12 cellular contexts compared by ENCODE assay signal in genomic region chr4:160143574-160143973, GRCh38.
"Had no signal": no experiment of that assay in that cellular context is flagged by ENCODE, and none has a peak within 500 bp of the region (broad histone marks: within the 10 kb centered on the region; RNA-seq: fewer than 3 reads in every experiment).

No MANE protein-coding gene starts in this region.

- H3K4me3 ChIP-seq: suprapubic skin had no signal

- H3K27ac Mint-ChIP-seq: activated CD4-positive, alpha-beta T cell treated with anti-CD3 and anti-CD28 coated beads for 36 hours; activated naive CD8-positive, alpha-beta T cell; nephron progenitor cell; stimulated activated naive CD8-positive, alpha-beta T cell treated with anti-CD3 and anti-CD28 coated beads, Interleukin-15, Interleukin-2, amounts not matched to agents 100 ng/mL and 50 ng/mL, for 24 hours had no signal

- H3K27me3 ChIP-seq: suprapubic skin had no signal

- H3K9me3 Mint-ChIP-seq: nephron progenitor cell had no signal

- ATAC-seq: activated CD4-positive, alpha-beta T cell treated with anti-CD3 and anti-CD28 coated beads for 36 hours; esophagus mucosa had no signal

- DNase-seq: activated CD4-positive, alpha-beta T cell treated with anti-CD3 and anti-CD28 coated beads for 36 hours; activated CD4-positive, alpha-beta T cell treated with anti-CD3 and anti-CD28 coated beads, Interleukin-2, amount 50 U/mL, for 48 hours; cortex of kidney; mesendoderm; nephron progenitor cell; nucleus accumbens; stimulated activated CD4-positive, alpha-beta T cell treated with anti-CD3 and anti-CD28 coated beads, Interleukin-2, amount 100 ng/mL, for 24 hours; trophoblast cell had no signal

- H3K36me3 ChIP-seq: suprapubic skin had no signal

- H3K4me1 ChIP-seq: suprapubic skin had no signal

- H3K27ac ChIP-seq: suprapubic skin had no signal

- H3K27me3 Mint-ChIP-seq: activated CD4-positive, alpha-beta T cell treated with anti-CD3 and anti-CD28 coated beads for 36 hours; activated naive CD8-positive, alpha-beta T cell; stimulated activated naive CD8-positive, alpha-beta T cell treated with anti-CD3 and anti-CD28 coated beads, Interleukin-15, Interleukin-2, amounts not matched to agents 100 ng/mL and 50 ng/mL, for 24 hours had no signal

- H3K4me1 Mint-ChIP-seq: activated CD4-positive, alpha-beta T cell treated with anti-CD3 and anti-CD28 coated beads for 36 hours; nephron progenitor cell had no signal

- H3K4me3 Mint-ChIP-seq: activated CD4-positive, alpha-beta T cell treated with anti-CD3 and anti-CD28 coated beads for 36 hours; activated naive CD8-positive, alpha-beta T cell; nephron progenitor cell; stimulated activated naive CD8-positive, alpha-beta T cell treated with anti-CD3 and anti-CD28 coated beads, Interleukin-15, Interleukin-2, amounts not matched to agents 100 ng/mL and 50 ng/mL, for 24 hours had no signal

- H3K36me3 Mint-ChIP-seq: activated naive CD8-positive, alpha-beta T cell had no signal

- H3K9me3 ChIP-seq: suprapubic skin had no signal
